In genomic region chr7:78148166-78148894, GRCh38 we compare ENCODE assay signal across 21 cellular contexts.
A peak's percentile ranks its signal among the peaks of the same experiment; 100 is the strongest.
DNase-seq lines count a peak whose midpoint lies in the region; ATAC-seq, FAIRE-seq and TF ChIP-seq lines count a peak whose summit lies in the region.
"Had no signal": no experiment of that assay in that cellular context is flagged by ENCODE, and none has a peak within 500 bp of the region (broad histone marks: within the 10 kb centered on the region; RNA-seq: fewer than 3 reads in every experiment).

No MANE protein-coding gene starts in this region.

- ATAC-seq in GM21529 (IDR thresholded peaks at IDR 0.05; ENCODE audit: unreplicated experiment): no peak
- ATAC-seq: GM23338, HCT116 had no signal

- H3K4me3 Mint-ChIP-seq in activated CD4-positive, alpha-beta memory T cell treated with anti-CD3 and anti-CD28 coated beads, Interleukin-2, amount 10 ng/mL, durations not matched to agents 7 days and 5 days: no peak overlapping the region
- H3K4me3 Mint-ChIP-seq in CD4-positive, alpha-beta memory T cell: no peak overlapping the region
- H3K4me3 Mint-ChIP-seq: GM23338 had no signal

- FAIRE-seq in bronchial epithelial cell (lab: Jason Lieb, UNC): no peak
- FAIRE-seq: G401.6 had no signal

- no peak overlapping the region for H4K8ac ChIP-seq in mesendoderm (ENCODE audit: low read depth, low read length)

- H2AK5ac ChIP-seq in mesendoderm (ENCODE audit: low read length): no peak overlapping the region

- no peaks in the 10 kb centered on the region for H3K79me1 ChIP-seq in mesendoderm (ENCODE audit: low read length)

- H3K18ac ChIP-seq in mesendoderm (ENCODE audit: low read length): no peak overlapping the region

- H3K9me3 ChIP-seq in CD4-positive, alpha-beta memory T cell (ENCODE audit: control insufficient read depth in 1 of 2, low read length in 2 of 2): no peaks in the 10 kb centered on the region
- H3K9me3 ChIP-seq: Peyer's patch had no signal

- no peak overlapping the region for H3K27ac ChIP-seq in mesendoderm (ENCODE audit: low read depth, low read length)
- no peak overlapping the region for H3K27ac ChIP-seq in CD4-positive, alpha-beta memory T cell (ENCODE audit: low read depth, low read length)
- H3K27ac ChIP-seq: 22Rv1, C4-2B, Peyer's patch had no signal

- no peak overlapping the region for H3K4ac ChIP-seq in mesendoderm (ENCODE audit: low read depth, low read length)

- DNase-seq in NCI-H2171 treated with DMSO at 0.1 percent for 48 hours (lab: John Stamatoyannopoulos, UW) (peak; percentile 16), NCI-H2171 (lab: John Stamatoyannopoulos, UW) (no peak), NCI-H82 treated with DMSO at 0.1 percent for 48 hours (lab: John Stamatoyannopoulos, UW; ENCODE audit: unreplicated experiment) (peak; percentile 18), bronchial epithelial cell (ENCODE audit: low read depth) (peak; percentile 2), mesendoderm (no peak)
- no peak for DNase-seq in activated CD4-positive, alpha-beta memory T cell treated with anti-CD3 and anti-CD28 coated beads, Interleukin-2, amount 10 ng/mL, durations not matched to agents 7 days and 5 days
- no peak for DNase-seq in CD4-positive, alpha-beta memory T cell
- DNase-seq: AML-193; NCI-H1092 treated with DMSO at 0.1 percent for 48 hours; NCI-H146; NCI-H2081; NCI-H2227 treated with DMSO at 0.1 percent for 48 hours; NCI-H526; NK-92 treated with Interleukin-12 subunit alpha and Interleukin-12 subunit beta, amount 100 ng/mL, for 24 hours; Peyer's patch had no signal

- CTCF ChIA-PET in activated CD4-positive, alpha-beta memory T cell treated with anti-CD3 and anti-CD28 coated beads, Interleukin-2, amount 10 ng/mL, durations not matched to agents 7 days and 5 days (lab: Charles Lee): no interaction called here
- CTCF ChIA-PET in CD4-positive, alpha-beta memory T cell (lab: Charles Lee; ENCODE audit: partially characterized antibody): interaction anchor here (1.0 kb wide), 1 partner anchor 12 kb away, joined by 3 read pairs; no protein-coding TSS in a partner anchor

- no peak overlapping the region for H3K4me3 ChIP-seq in bronchial epithelial cell (ENCODE audit: low read depth, low read length)
- H3K4me3 ChIP-seq in mesendoderm (ENCODE audit: low read length): no peak overlapping the region
- no peak overlapping the region for H3K4me3 ChIP-seq in CD4-positive, alpha-beta memory T cell (ENCODE audit: low read length in 2 of 2)
- H3K4me3 ChIP-seq: GM23338, Peyer's patch had no signal

- no peak overlapping the region for H3K56ac ChIP-seq in mesendoderm (ENCODE audit: low read length)

- no peaks in the 10 kb centered on the region for H3K27me3 ChIP-seq in bronchial epithelial cell (ENCODE audit: control insufficient read depth, insufficient read depth, low read length)
- H3K27me3 ChIP-seq in mesendoderm (ENCODE audit: insufficient read depth, low read length, poor library complexity): no peaks in the 10 kb centered on the region
- H3K27me3 ChIP-seq in CD4-positive, alpha-beta memory T cell (ENCODE audit: insufficient read depth, low read length): no peaks in the 10 kb centered on the region
- H3K27me3 ChIP-seq: Peyer's patch had no signal

- no peaks in the 10 kb centered on the region for H3K36me3 Mint-ChIP-seq in activated CD4-positive, alpha-beta memory T cell treated with anti-CD3 and anti-CD28 coated beads, Interleukin-2, amount 10 ng/mL, durations not matched to agents 7 days and 5 days (ENCODE audit: low read depth)
- H3K36me3 Mint-ChIP-seq in CD4-positive, alpha-beta memory T cell: no peaks in the 10 kb centered on the region

- no peak overlapping the region for H2BK5ac ChIP-seq in mesendoderm (ENCODE audit: low read length)

- H3K36me3 ChIP-seq in bronchial epithelial cell (ENCODE audit: control insufficient read depth, insufficient read depth, low read length) (no peaks in the 10 kb centered on the region), mesendoderm (ENCODE audit: control insufficient read depth, insufficient read depth, low read length) (no peaks in the 10 kb centered on the region)
- H3K36me3 ChIP-seq in CD4-positive, alpha-beta memory T cell (ENCODE audit: insufficient read depth, low read length): no peaks in the 10 kb centered on the region
- H3K36me3 ChIP-seq: Peyer's patch had no signal

- H3K27ac Mint-ChIP-seq in activated CD4-positive, alpha-beta memory T cell treated with anti-CD3 and anti-CD28 coated beads, Interleukin-2, amount 10 ng/mL, durations not matched to agents 7 days and 5 days: no peak overlapping the region
- no peak overlapping the region for H3K27ac Mint-ChIP-seq in CD4-positive, alpha-beta memory T cell

- no peak for TF ChIP-seq CTCF in bronchial epithelial cell (IDR thresholded peaks at IDR 0.05; ENCODE audit: insufficient read depth, low read length, severe bottlenecking)

- intact Hi-C loops in CD4-positive, alpha-beta memory T cell (cut with micrococcal nuclease): no loop called here

- H3K23ac ChIP-seq in mesendoderm (ENCODE audit: low read length): peak overlapping the region; percentile 75

- no peak overlapping the region for H3K4me2 ChIP-seq in mesendoderm (ENCODE audit: low read length)
- H3K4me2 ChIP-seq: GM23338 had no signal

- H3K9ac ChIP-seq in mesendoderm (ENCODE audit: low read length): no peak overlapping the region

- H3K9me3 Mint-ChIP-seq in activated CD4-positive, alpha-beta memory T cell treated with anti-CD3 and anti-CD28 coated beads, Interleukin-2, amount 10 ng/mL, durations not matched to agents 7 days and 5 days: no peaks in the 10 kb centered on the region
- no peaks in the 10 kb centered on the region for H3K9me3 Mint-ChIP-seq in CD4-positive, alpha-beta memory T cell
- H3K9me3 Mint-ChIP-seq: GM23338 had no signal

- H3K79me2 ChIP-seq in mesendoderm (ENCODE audit: control insufficient read depth, insufficient read depth, low read length): no peaks in the 10 kb centered on the region

- no CpG with 5 or more reads among the region's 1 CpG for WGBS in mesendoderm (ENCODE audit: extremely low coverage, insufficient coverage, low lambda C conversion rate)

- H2BK15ac ChIP-seq in mesendoderm (replicated peaks; ENCODE audit: low read depth): no peak overlapping the region

- H3K27me3 Mint-ChIP-seq in activated CD4-positive, alpha-beta memory T cell treated with anti-CD3 and anti-CD28 coated beads, Interleukin-2, amount 10 ng/mL, durations not matched to agents 7 days and 5 days: peaks cover 2% of the 10 kb centered on the region
- peaks cover 4 to 14% of the 10 kb centered on the region in 2 donors for H3K27me3 Mint-ChIP-seq in CD4-positive, alpha-beta memory T cell

- no peak overlapping the region for H4K5ac ChIP-seq in mesendoderm (ENCODE audit: low read length)

- no peak overlapping the region for H2BK120ac ChIP-seq in mesendoderm (ENCODE audit: low read depth, low read length)

- no peaks in the 10 kb centered on the region for H3K4me1 ChIP-seq in mesendoderm (ENCODE audit: control insufficient read depth, low read depth, low read length)
- no peaks in the 10 kb centered on the region for H3K4me1 ChIP-seq in CD4-positive, alpha-beta memory T cell (ENCODE audit: insufficient read depth, low read length)
- H3K4me1 ChIP-seq: Peyer's patch had no signal

- H3K4me1 Mint-ChIP-seq in activated CD4-positive, alpha-beta memory T cell treated with anti-CD3 and anti-CD28 coated beads, Interleukin-2, amount 10 ng/mL, durations not matched to agents 7 days and 5 days: no peaks in the 10 kb centered on the region
- no peaks in the 10 kb centered on the region for H3K4me1 Mint-ChIP-seq in CD4-positive, alpha-beta memory T cell

- POLR2A ChIA-PET in activated CD4-positive, alpha-beta memory T cell treated with anti-CD3 and anti-CD28 coated beads, Interleukin-2, amount 10 ng/mL, durations not matched to agents 7 days and 5 days (lab: Charles Lee): no interaction called here
- POLR2A ChIA-PET in CD4-positive, alpha-beta memory T cell (lab: Charles Lee; ENCODE audit: partially characterized antibody): no interaction called here

Comparison
In these comparisons a context has a peak if more than half of its experiments do, and no peak if none do; other contexts are left out.
1. DNase-seq: peak in NCI-H2171 treated with DMSO at 0.1 percent for 48 hours (single experiment), NCI-H82 treated with DMSO at 0.1 percent for 48 hours (single experiment) and bronchial epithelial cell (single experiment); none in NCI-H2171 (single experiment), mesendoderm (single experiment), activated CD4-positive, alpha-beta memory T cell treated with anti-CD3 and anti-CD28 coated beads, Interleukin-2, amount 10 ng/mL, durations not matched to agents 7 days and 5 days (single experiment) and CD4-positive, alpha-beta memory T cell (0 of 5).